ENCODE assay signal across 7 cellular contexts in genomic region chr2:120287183-120288015, GRCh38. TPM values are rescaled to one million over a fixed set of nuclear protein-coding genes. Genes with fewer than 3 reads are reported as not detected.
DNase-seq lines count a peak whose midpoint lies in the region; ATAC-seq and TF ChIP-seq lines count a peak whose summit lies in the region.

No MANE protein-coding gene starts in this region.

- H3K4me3 ChIP-seq in HFF-Myc (replicated peaks; ENCODE audit: low read depth, low read length) (no peak overlapping the region), NB4 (ENCODE audit: low read depth, low read length) (no peak overlapping the region), choroid plexus epithelial cell (ENCODE audit: low read depth, low read length) (no peak overlapping the region), smooth muscle cell (no peak overlapping the region)

- peaks cover 19% of the 10 kb centered on the region for H3K79me2 ChIP-seq in smooth muscle cell (ENCODE audit: low read depth)

- peaks cover 20% of the 10 kb centered on the region for H3F3A ChIP-seq in smooth muscle cell (ENCODE audit: low read depth)

- peak overlapping the region; percentile 95 for H3K27ac ChIP-seq in smooth muscle cell (ENCODE audit: low read depth)

- DNase-seq in HFF-Myc (ENCODE audit: extremely low read depth, low read depth) (peak; percentile 72), NB4 (ENCODE audit: low read depth) (peak; percentile 36), choroid plexus epithelial cell (ENCODE audit: low read depth) (peak; percentile 72), smooth muscle cell (lab: John Stamatoyannopoulos, UW; ENCODE audit: unreplicated experiment) (no peak), DMS79 (lab: John Stamatoyannopoulos, UW) (no peak), midbrain (lab: John Stamatoyannopoulos, UW) (no peak)

- H3K9ac ChIP-seq in smooth muscle cell (ENCODE audit: low read depth) = peak overlapping the region; percentile 55

- no peaks in the 10 kb centered on the region for H3K36me3 ChIP-seq in smooth muscle cell (ENCODE audit: low read depth)

- H3K4me1 ChIP-seq in smooth muscle cell (ENCODE audit: low read depth) = peaks cover 26% of the 10 kb centered on the region

- H3K27me3 ChIP-seq in smooth muscle cell (ENCODE audit: low read depth) = no peaks in the 10 kb centered on the region

- no peaks in the 10 kb centered on the region for H3K9me3 ChIP-seq in smooth muscle cell (replicated peaks; ENCODE audit: low read depth)

- WGBS in smooth muscle cell (ENCODE audit: low lambda C conversion rate) = 34% methylated on average over 8 of the region's 8 CpGs

- ATAC-seq in GM18519 (IDR thresholded peaks at IDR 0.05; ENCODE audit: low FRiP score, unreplicated experiment) = peak; percentile 98

- peak overlapping the region; percentile 64 for H3K4me2 ChIP-seq in smooth muscle cell

- peaks cover 27% of the 10 kb centered on the region for H4K20me1 ChIP-seq in smooth muscle cell (ENCODE audit: low read depth)

- no peak for TF ChIP-seq POLR2A in NB4 (IDR thresholded peaks at IDR 0.05; ENCODE audit: extremely low read depth, insufficient read length)

- H2AFZ ChIP-seq in smooth muscle cell (ENCODE audit: low read depth) = peak overlapping the region; percentile 40

- no peak for TF ChIP-seq CTCF in HFF-Myc (IDR thresholded peaks at IDR 0.05; ENCODE audit: low read depth, low read length, missing control alignments)
- TF ChIP-seq CTCF in NB4 (IDR thresholded peaks at IDR 0.05; ENCODE audit: low read depth, low read length) = no peak
- TF ChIP-seq CTCF in choroid plexus epithelial cell (conservative IDR thresholded peaks at IDR 0.05; ENCODE audit: low read depth, low read length) = no peak
- no peak for TF ChIP-seq CTCF in smooth muscle cell (IDR thresholded peaks at IDR 0.05; ENCODE audit: borderline replicate concordance, insufficient read depth, poor library complexity, severe bottlenecking)

RNA-seq across cellular contexts. Expression of gene RALB, which starts 34.7 kb away (rescaled TPM):
- 72.1 and 73.4 TPM in 2 replicates for total RNA-seq in smooth muscle cell
- polyA plus RNA-seq in smooth muscle cell = 69.9 and 71.3 TPM in 2 replicates

RNA-seq across cellular contexts. Expression of gene INHBB, which starts 58.5 kb away (rescaled TPM):
- total RNA-seq in smooth muscle cell = 0.09 TPM in 1 of 2 replicates, not detected in the other
- polyA plus RNA-seq in smooth muscle cell = 0.06 and 0.53 TPM in 2 replicates

Comparison
In these comparisons a context has a peak if more than half of its experiments do, and no peak if none do; other contexts are left out.
1. DNase-seq: peak in HFF-Myc (single experiment), NB4 (single experiment) and choroid plexus epithelial cell (single experiment); none in smooth muscle cell (single experiment), DMS79 (single experiment) and midbrain (single experiment).